In genomic region chr11:121930004-121930965, GRCh38 we compare ENCODE assay signal across 9 cellular contexts.
A peak's percentile ranks its signal among the peaks of the same experiment; 100 is the strongest.
DNase-seq lines count a peak whose midpoint lies in the region; ATAC-seq and TF ChIP-seq lines count a peak whose summit lies in the region.
"Had no signal": no experiment of that assay in that cellular context is flagged by ENCODE, and none has a peak within 500 bp of the region (broad histone marks: within the 10 kb centered on the region; RNA-seq: fewer than 3 reads in every experiment).

No MANE protein-coding gene starts in this region.

- TF ChIP-seq EP300 in suprapubic skin (IDR thresholded peaks at IDR 0.05): no peak

- 29% methylated on average over 18 of the region's 18 CpGs for WGBS in suprapubic skin

- ATAC-seq in GM21619 (IDR thresholded peaks at IDR 0.05; ENCODE audit: unreplicated experiment) (peak; percentile 64), T-cell (replicated peaks in 1 of 4) (no peak), GM21723 (IDR thresholded peaks at IDR 0.05; ENCODE audit: unreplicated experiment) (no peak)

- H3K9me3 Mint-ChIP-seq in T-cell: no peaks in the 10 kb centered on the region

- no peaks in the 10 kb centered on the region for H3K36me3 Mint-ChIP-seq in T-cell

- no peak overlapping the region for H3K27ac ChIP-seq in suprapubic skin
- H3K27ac ChIP-seq: VCaP had no signal

- H3K4me3 ChIP-seq in WI38 (ENCODE audit: low read depth, low read length) (0 out of 2 replicates have a peak overlapping the region, but pooled peaks have one; percentile 6), suprapubic skin (peak overlapping the region; percentile 34)

- DNase-seq in inferior parietal cortex (ENCODE audit: extremely low spot score) (peak; percentile 64), suprapubic skin (ENCODE audit: low spot score in 2 of 2) (no peak), T-cell (no peak), T-helper 9 cell (no peak), SW 1271 (lab: John Stamatoyannopoulos, UW) (no peak)

- POLR2A ChIA-PET in T-cell (lab: Charles Lee): no interaction called here

- no peak for TF ChIP-seq POLR2A in suprapubic skin (IDR thresholded peaks at IDR 0.05)

- peaks cover 5% of the 10 kb centered on the region for H3K27me3 ChIP-seq in suprapubic skin

- H3K9me3 ChIP-seq in suprapubic skin: no peaks in the 10 kb centered on the region

- H3K4me1 Mint-ChIP-seq in T-cell: no peaks in the 10 kb centered on the region

- peaks cover 10 to 18% of the 10 kb centered on the region in 2 donors for H3K27me3 Mint-ChIP-seq in T-cell

- H3K36me3 ChIP-seq in suprapubic skin: no peaks in the 10 kb centered on the region

- no peak overlapping the region for H3K4me3 Mint-ChIP-seq in T-cell

- CTCF ChIA-PET in T-cell (lab: Charles Lee): no interaction called here

- peaks cover 10% of the 10 kb centered on the region for H3K4me1 ChIP-seq in suprapubic skin

- no peak overlapping the region for H3K27ac Mint-ChIP-seq in T-cell

- TF ChIP-seq CTCF in WI38 (IDR thresholded peaks at IDR 0.05; ENCODE audit: low read depth, low read length): no peak
- no peak for TF ChIP-seq CTCF in suprapubic skin (IDR thresholded peaks at IDR 0.05)
